1 cellular context compared by ENCODE assay signal in genomic region chr1:151720974-151721787, GRCh38.
TF ChIP-seq lines count a peak whose summit lies in the region.

Gene RIIAD1, plus strand, starts transcription at chr1:151721522. Its CDS starts 15 bp downstream, at chr1:151721537.

TF ChIP-seq in GM23338, 12 proteins besides CTCF, POLR2A, EP300 and RAD21 (continued from another document):
- TF ChIP-seq EZH2 (IDR thresholded peaks at IDR 0.05; ENCODE audit: low read depth, unreplicated experiment) (no peak), ZNF114 (CRISPR knock-in tag; IDR thresholded peaks at IDR 0.05) (no peak), ZNF331 (CRISPR knock-in tag; IDR thresholded peaks at IDR 0.05; ENCODE audit: low read depth) (no peak), POLR2AphosphoS5 (IDR thresholded peaks at IDR 0.05; ENCODE audit: low read depth) (no peak), REST (IDR thresholded peaks at IDR 0.05; ENCODE audit: unreplicated experiment) (no peak)
